24 cellular contexts compared by ENCODE assay signal in the genomic region with DNA sequence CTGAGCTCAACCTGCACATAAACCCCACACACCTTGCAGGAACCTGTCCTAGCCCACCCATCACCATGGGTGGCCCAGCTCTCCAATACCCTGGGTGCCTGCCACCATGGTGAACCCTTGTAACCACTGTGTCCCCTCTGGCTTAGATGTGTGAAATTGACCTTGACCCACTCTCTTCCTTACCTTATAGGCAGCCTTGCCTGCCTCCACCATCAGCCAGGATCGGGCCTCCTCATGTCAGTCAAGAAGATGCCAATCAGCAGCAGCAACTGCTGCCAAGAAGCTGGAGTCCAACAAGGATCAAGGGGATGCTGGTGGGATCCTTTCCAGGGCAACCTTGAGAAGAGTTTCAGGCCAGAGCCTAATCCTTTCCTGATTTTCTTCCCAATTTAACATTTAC. TPM values are rescaled to one million over a fixed set of nuclear protein-coding genes. Genes with fewer than 3 reads are reported as not detected.
"Had no signal": no experiment of that assay in that cellular context is flagged by ENCODE, and none has a peak within 500 bp of the region (broad histone marks: within the 10 kb centered on the region; RNA-seq: fewer than 3 reads in every experiment).

No MANE protein-coding gene starts in this region.

- H3K27me3 Mint-ChIP-seq: activated CD4-positive, alpha-beta memory T cell treated with anti-CD3 and anti-CD28 coated beads for 36 hours; T-helper 17 cell had no signal

- H3K4me3 Mint-ChIP-seq: activated CD4-positive, alpha-beta memory T cell treated with anti-CD3 and anti-CD28 coated beads for 36 hours; activated CD4-positive, alpha-beta T cell treated with anti-CD3 and anti-CD28 coated beads, Interleukin-2, amount 10 ng/mL, durations not matched to agents 24 days and 14 days; activated T-helper 1 cell treated with anti-CD3 and anti-CD28 coated beads, Interleukin-12 subunit alpha, Interleukin-12 subunit beta, Interleukin-2, Interleukin-4 antibody, amounts not matched to agents 30 ng/mL and 10 ng/mL and 1 ng/mL, durations not matched to agents 14 hours and 24 hours and 36 hours; stimulated activated naive CD8-positive, alpha-beta T cell treated with anti-CD3 and anti-CD28 coated beads, Interleukin-15, amount 100 ng/mL, for 72 hours; T-helper 17 cell had no signal

- ATAC-seq: activated CD4-positive, CD25-positive, alpha-beta regulatory T cell treated with anti-CD3 and anti-CD28 coated beads, Interleukin-2, amount 50 U/mL, for 24 hours; foreskin keratinocyte; heart right ventricle; left lung; lower lobe of right lung; right cardiac atrium; stimulated activated naive CD8-positive, alpha-beta T cell treated with anti-CD3 and anti-CD28 coated beads, Interleukin-15, amount 100 ng/mL, for 72 hours; T-helper 17 cell had no signal

- H3K36me3 Mint-ChIP-seq: activated CD4-positive, alpha-beta memory T cell treated with anti-CD3 and anti-CD28 coated beads for 36 hours had no signal

- H3K9me3 Mint-ChIP-seq: activated CD4-positive, alpha-beta memory T cell treated with anti-CD3 and anti-CD28 coated beads for 36 hours; activated CD4-positive, alpha-beta T cell treated with anti-CD3 and anti-CD28 coated beads, Interleukin-2, amount 10 ng/mL, durations not matched to agents 24 days and 14 days; activated T-helper 1 cell treated with anti-CD3 and anti-CD28 coated beads, Interleukin-12 subunit alpha, Interleukin-12 subunit beta, Interleukin-2, Interleukin-4 antibody, amounts not matched to agents 30 ng/mL and 10 ng/mL and 1 ng/mL, durations not matched to agents 14 hours and 24 hours and 36 hours; nephron; stimulated activated naive CD8-positive, alpha-beta T cell treated with anti-CD3 and anti-CD28 coated beads, Interleukin-15, amount 100 ng/mL, for 72 hours had no signal

- H3K27ac Mint-ChIP-seq: activated CD4-positive, alpha-beta memory T cell treated with anti-CD3 and anti-CD28 coated beads for 36 hours; activated CD4-positive, alpha-beta T cell treated with anti-CD3 and anti-CD28 coated beads, Interleukin-2, amount 10 ng/mL, durations not matched to agents 24 days and 14 days; activated T-helper 1 cell treated with anti-CD3 and anti-CD28 coated beads, Interleukin-12 subunit alpha, Interleukin-12 subunit beta, Interleukin-2, Interleukin-4 antibody, amounts not matched to agents 30 ng/mL and 10 ng/mL and 1 ng/mL, durations not matched to agents 14 hours and 24 hours and 36 hours; nephron; stimulated activated naive CD8-positive, alpha-beta T cell treated with anti-CD3 and anti-CD28 coated beads, Interleukin-15, amount 100 ng/mL, for 72 hours had no signal

- DNase-seq: activated CD4-positive, alpha-beta memory T cell treated with anti-CD3 and anti-CD28 coated beads for 36 hours; activated CD4-positive, alpha-beta T cell treated with anti-CD3 and anti-CD28 coated beads, Interleukin-2, amount 10 ng/mL, durations not matched to agents 24 days and 14 days; activated gamma-delta T cell treated with Interleukin-2 at 50 U/mL for 16 hours; activated naive CD4-positive, alpha-beta T cell treated with anti-CD3 and anti-CD28 coated beads, Interleukin-2, amount 50 U/mL, for 16 hours; activated T-cell treated with anti-CD3 and anti-CD28 coated beads for 4 hours; central memory CD4-positive, alpha-beta T cell; dermis blood vessel endothelial cell; effector CD4-positive, alpha-beta T cell; foreskin keratinocyte; heart right ventricle; left lung; lower lobe of right lung; mesenchymal stem cell; right cardiac atrium; stimulated activated CD4-positive, alpha-beta T cell treated with anti-CD3 and anti-CD28 coated beads, Interleukin-2, amount 100 ng/mL, for 48 hours; stimulated activated naive CD8-positive, alpha-beta T cell treated with anti-CD3 and anti-CD28 coated beads, Interleukin-15, amount 100 ng/mL, for 72 hours; T-helper 17 cell; T1000; tibial artery; WERI-Rb-1 had no signal

RNA-seq across cellular contexts. Expression of gene CYP11A1, which starts 8.8 kb away (rescaled TPM):
- total RNA-seq: activated CD4-positive, alpha-beta T cell treated with anti-CD3 and anti-CD28 coated beads, Interleukin-2, amount 10 ng/mL, durations not matched to agents 24 days and 14 days; activated T-helper 1 cell treated with anti-CD3 and anti-CD28 coated beads, Interleukin-12 subunit alpha, Interleukin-12 subunit beta, Interleukin-2, Interleukin-4 antibody, amounts not matched to agents 30 ng/mL and 10 ng/mL and 1 ng/mL, durations not matched to agents 14 hours and 24 hours and 36 hours; dermis blood vessel endothelial cell; foreskin keratinocyte; glomerular endothelial cell; T-helper 17 cell had no signal
